8 cellular contexts compared by ENCODE assay signal in genomic region chr1:222711319-222712252, GRCh38.
DNase-seq lines count a peak whose midpoint lies in the region; ATAC-seq and TF ChIP-seq lines count a peak whose summit lies in the region.

No MANE protein-coding gene starts in this region.

- no peak for TF ChIP-seq CTCF in AG04449 (IDR thresholded peaks at IDR 0.05; ENCODE audit: insufficient read depth, low read length, missing control alignments)

- peak; percentile 24 for ATAC-seq in GM18858 (IDR thresholded peaks at IDR 0.05; ENCODE audit: unreplicated experiment)
- peak; percentile 32 for ATAC-seq in HG03066 (IDR thresholded peaks at IDR 0.05; ENCODE audit: low read depth, unreplicated experiment)

- peak overlapping the region; percentile 97 for H3K4me3 ChIP-seq in AG04449 (ENCODE audit: low read depth, low read length)

- CTCF ChIA-PET in AG04449 (lab: Yijun Ruan, JAX), result interaction anchor here (1.1 to 1.5 kb wide), 3 partner anchors 25 to 247 kb away, joined by 3 to 8 read pairs (median 3); no protein-coding TSS in a partner anchor

- POLR2A ChIA-PET in AG04449 (lab: Yijun Ruan, JAX), result interaction anchor here (0.6 to 1.1 kb wide), 2 partner anchors 67 to 354 kb away, joined by 3 read pairs; no protein-coding TSS in a partner anchor

- DNase-seq in AG04449 (ENCODE audit: low read depth, low spot score) (no peak), NCI-H226 (peak; percentile 65), cerebellar cortex (ENCODE audit: low spot score) (peak; percentile 49), kidney tubule cell (ENCODE audit: low spot score) (peak; percentile 72)
- DNase-seq in activated CD4-positive, alpha-beta T cell treated with anti-CD3 and anti-CD28 coated beads for 1 hour, result peak; percentile 35
- DNase-seq in stimulated activated CD4-positive, alpha-beta T cell treated with anti-CD3 and anti-CD28 coated beads, Interleukin-2, amount 100 ng/mL, for 24 hours, result peak; percentile 63 to 67
